Comparison of ENCODE assay signal across 8 cellular contexts in the genomic region with DNA sequence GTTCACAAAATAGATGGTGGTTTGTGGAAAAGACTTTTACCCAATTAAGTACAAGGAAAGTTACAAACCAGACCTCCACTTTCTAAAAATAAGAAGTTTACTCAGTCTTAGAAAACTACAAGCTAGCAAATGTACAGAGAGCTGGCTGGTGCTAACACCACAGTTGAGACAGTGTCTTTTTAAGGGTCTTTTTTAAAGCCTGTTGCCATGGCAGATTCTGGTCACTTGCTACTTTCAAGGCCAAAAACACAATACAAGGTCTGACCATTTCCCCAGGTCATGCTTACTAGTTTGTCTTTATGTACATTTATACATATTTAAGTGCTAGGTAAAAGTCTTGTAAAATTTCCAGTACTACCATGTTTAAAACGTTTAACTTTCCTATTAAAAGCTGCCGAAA. TPM values are rescaled to one million over a fixed set of nuclear protein-coding genes. Genes with fewer than 3 reads are reported as not detected.
DNase-seq lines count a peak whose midpoint lies in the region; ATAC-seq, FAIRE-seq and TF ChIP-seq lines count a peak whose summit lies in the region.

No MANE protein-coding gene starts in this region.

- H3K9me3 ChIP-seq in kidney (ENCODE audit: control insufficient read depth in 1 of 2, low read length in 2 of 2) (no peaks in the 10 kb centered on the region), subcutaneous abdominal adipose tissue (ENCODE audit: control insufficient read depth in 5 of 5, low read length in 5 of 5) (no peaks in the 10 kb centered on the region)

- peaks cover 36% of the 10 kb centered on the region for H3K4me1 Mint-ChIP-seq in T-helper 2 cell treated with Interferon-gamma antibody and Interleukin-4, amounts not matched to agents 5 μg/mL and 100 μg/mL, for 36 hours (ENCODE audit: low read depth)

- H3K4me1 ChIP-seq in kidney (ENCODE audit: control insufficient read depth in 1 of 2, insufficient read depth in 1 of 2, low read depth in 1 of 2, low read length in 2 of 2) = peaks cover 3 to 8% of the 10 kb centered on the region in 2 donors
- peaks cover 6 to 63% (median 55%) of the 10 kb centered on the region in 5 donors for H3K4me1 ChIP-seq in subcutaneous abdominal adipose tissue (ENCODE audit: control insufficient read depth in 5 of 5, insufficient read depth in 5 of 5, low read length in 5 of 5)

- peak overlapping the region; percentile 99 for H3K27ac Mint-ChIP-seq in T-helper 2 cell treated with Interferon-gamma antibody and Interleukin-4, amounts not matched to agents 5 μg/mL and 100 μg/mL, for 36 hours
- peak overlapping the region; percentile 99 to 100 for H3K27ac Mint-ChIP-seq in activated naive CD4-positive, alpha-beta T cell treated with anti-CD3 and anti-CD28 coated beads, Interleukin-2, amount 50 U/mL, for 72 hours

- peak overlapping the region; percentile 99 for H3K4me3 Mint-ChIP-seq in T-helper 2 cell treated with Interferon-gamma antibody and Interleukin-4, amounts not matched to agents 5 μg/mL and 100 μg/mL, for 36 hours

- H3K4me3 ChIP-seq in kidney (ENCODE audit: low read length in 2 of 2) (peak overlapping the region; percentile 79 to 89), subcutaneous abdominal adipose tissue (ENCODE audit: low read depth in 1 of 5, low read length in 5 of 5) (peak overlapping the region; percentile 97 to 99 (median 99))

- no peaks in the 10 kb centered on the region for H3K9me3 Mint-ChIP-seq in T-helper 2 cell treated with Interferon-gamma antibody and Interleukin-4, amounts not matched to agents 5 μg/mL and 100 μg/mL, for 36 hours
- H3K9me3 Mint-ChIP-seq in activated naive CD4-positive, alpha-beta T cell treated with anti-CD3 and anti-CD28 coated beads, Interleukin-2, amount 50 U/mL, for 72 hours = no peaks in the 10 kb centered on the region

- H3K36me3 ChIP-seq in kidney (ENCODE audit: control insufficient read depth in 1 of 2, insufficient read depth in 2 of 2, low read length in 2 of 2) (peaks cover 4 to 17% of the 10 kb centered on the region in 2 donors), subcutaneous abdominal adipose tissue (ENCODE audit: control insufficient read depth in 5 of 5, insufficient read depth in 5 of 5, low read length in 5 of 5) (peaks cover 2 to 28% (median 10%) of the 10 kb centered on the region in 5 donors)

- no peak for FAIRE-seq in kidney (lab: Jason Lieb, UNC)

- peaks cover 68% of the 10 kb centered on the region for H3K36me3 Mint-ChIP-seq in T-helper 2 cell treated with Interferon-gamma antibody and Interleukin-4, amounts not matched to agents 5 μg/mL and 100 μg/mL, for 36 hours (ENCODE audit: low read depth)
- H3K36me3 Mint-ChIP-seq in activated naive CD4-positive, alpha-beta T cell treated with anti-CD3 and anti-CD28 coated beads, Interleukin-2, amount 50 U/mL, for 72 hours = peaks cover 68 to 69% of the 10 kb centered on the region in 2 donors

- intact Hi-C loops in kidney (cut with DNase I) = loop anchor here (10.0 kb wide), 1 partner anchor 432 kb away; no protein-coding TSS in a partner anchor

- peak overlapping the region; percentile 98 to 99 for H3K27ac ChIP-seq in kidney (ENCODE audit: low read depth in 2 of 2, low read length in 2 of 2)
- H3K27ac ChIP-seq in subcutaneous abdominal adipose tissue (ENCODE audit: low read depth, low read length) = peak overlapping the region; percentile 100

- peaks cover 4% of the 10 kb centered on the region for H3K27me3 Mint-ChIP-seq in T-helper 2 cell treated with Interferon-gamma antibody and Interleukin-4, amounts not matched to agents 5 μg/mL and 100 μg/mL, for 36 hours (ENCODE audit: low read depth)

- no peak for ATAC-seq in activated naive CD4-positive, alpha-beta T cell treated with anti-CD3 and anti-CD28 coated beads, Interleukin-2, amount 50 U/mL, for 72 hours
- ATAC-seq in HG02623 (IDR thresholded peaks at IDR 0.05; ENCODE audit: unreplicated experiment) = no peak
- ATAC-seq in HG02938 (IDR thresholded peaks at IDR 0.05; ENCODE audit: unreplicated experiment) = no peak

- no peak for TF ChIP-seq CTCF in kidney (IDR thresholded peaks at IDR 0.05; ENCODE audit: borderline replicate concordance, extremely low read depth, insufficient read depth)

- H3K9ac ChIP-seq in kidney (ENCODE audit: low read length in 2 of 2) = peak overlapping the region; percentile 84 to 96
- peak overlapping the region; percentile 96 to 98 (median 97) for H3K9ac ChIP-seq in subcutaneous abdominal adipose tissue (ENCODE audit: low read length in 5 of 5)

- no peaks in the 10 kb centered on the region for H3K27me3 ChIP-seq in subcutaneous abdominal adipose tissue (ENCODE audit: control insufficient read depth in 5 of 5, insufficient read depth in 4 of 5, low read length in 5 of 5)

- DNase-seq in T-helper 2 cell treated with Interferon-gamma antibody and Interleukin-4, amounts not matched to agents 5 μg/mL and 100 μg/mL, for 36 hours (ENCODE audit: low spot score) = no peak
- DNase-seq in T-helper 2 cell = no peak
- DNase-seq in activated naive CD4-positive, alpha-beta T cell treated with anti-CD3 and anti-CD28 coated beads, Interleukin-2, amount 50 U/mL, for 72 hours (ENCODE audit: low spot score in 2 of 2) = no peak
- no peak for DNase-seq in kidney
- DNase-seq in activated effector memory CD4-positive, alpha-beta T cell treated with anti-CD3 and anti-CD28 coated beads, Interleukin-2, amount 50 U/mL, for 16 hours = no peak

RNA-seq across cellular contexts. Expression of gene BTG1, which starts 2.4 kb away (rescaled TPM):
- total RNA-seq in activated naive CD4-positive, alpha-beta T cell treated with anti-CD3 and anti-CD28 coated beads, Interleukin-2, amount 50 U/mL, for 72 hours = 100 to 1,000 TPM; 158 to 266 TPM
- total RNA-seq in kidney = 173 TPM
- 59.9 TPM for polyA plus RNA-seq in kidney (ENCODE audit: insufficient read depth, low read depth, low replicate concordance)
